In the genomic region with DNA sequence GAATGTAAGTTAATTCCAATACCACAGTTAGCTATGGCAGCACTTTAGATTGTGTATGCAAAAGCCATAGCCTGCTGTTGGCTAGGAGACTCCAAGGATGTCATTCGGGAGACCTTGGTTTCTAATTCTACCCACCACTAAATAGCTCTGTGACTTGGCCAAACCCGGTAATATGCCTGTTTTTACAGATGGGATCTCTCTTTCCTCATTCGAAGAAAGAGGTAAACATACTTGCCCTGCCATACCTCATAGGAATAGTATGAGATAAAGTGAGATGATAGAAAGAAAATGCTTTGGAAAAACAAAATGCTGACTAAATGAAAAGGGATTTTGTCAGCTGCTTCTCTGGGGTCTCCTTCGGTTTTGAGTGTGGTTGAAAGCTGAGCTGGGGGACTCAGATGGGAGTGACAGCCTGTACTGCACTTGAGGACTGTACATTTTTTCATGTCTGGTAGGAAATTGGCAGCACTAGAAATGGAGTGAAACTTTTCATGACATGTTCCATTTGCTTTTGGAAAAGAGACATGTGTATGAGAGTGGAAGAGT, we compare ENCODE assay signal across 2 cellular contexts.
TF ChIP-seq lines count a peak whose summit lies in the region.

No MANE protein-coding gene starts in this region.

TF ChIP-seq in A549, 52 proteins besides CTCF, POLR2A, EP300 and RAD21:
- no peak for TF ChIP-seq CBX2 (IDR thresholded peaks at IDR 0.05; ENCODE audit: borderline replicate concordance, low read depth)
- TF ChIP-seq MAFK (IDR thresholded peaks at IDR 0.05; ENCODE audit: partially characterized antibody), result peak; percentile 45

TF ChIP-seq in IMR-90, 13 proteins besides CTCF, POLR2A, EP300 and RAD21:
- TF ChIP-seq MXI1 (IDR thresholded peaks at IDR 0.05; ENCODE audit: borderline replicate concordance, low read depth, low read length) (no peak), MAFK (IDR thresholded peaks at IDR 0.05; ENCODE audit: low read depth, low read length) (peak; percentile 49; the same call in 1 of the 2 replicates)
TF ChIP-seq in IMR-90: peak in this region for 1.
